Comparison of ENCODE assay signal across 16 cellular contexts in the genomic region with DNA sequence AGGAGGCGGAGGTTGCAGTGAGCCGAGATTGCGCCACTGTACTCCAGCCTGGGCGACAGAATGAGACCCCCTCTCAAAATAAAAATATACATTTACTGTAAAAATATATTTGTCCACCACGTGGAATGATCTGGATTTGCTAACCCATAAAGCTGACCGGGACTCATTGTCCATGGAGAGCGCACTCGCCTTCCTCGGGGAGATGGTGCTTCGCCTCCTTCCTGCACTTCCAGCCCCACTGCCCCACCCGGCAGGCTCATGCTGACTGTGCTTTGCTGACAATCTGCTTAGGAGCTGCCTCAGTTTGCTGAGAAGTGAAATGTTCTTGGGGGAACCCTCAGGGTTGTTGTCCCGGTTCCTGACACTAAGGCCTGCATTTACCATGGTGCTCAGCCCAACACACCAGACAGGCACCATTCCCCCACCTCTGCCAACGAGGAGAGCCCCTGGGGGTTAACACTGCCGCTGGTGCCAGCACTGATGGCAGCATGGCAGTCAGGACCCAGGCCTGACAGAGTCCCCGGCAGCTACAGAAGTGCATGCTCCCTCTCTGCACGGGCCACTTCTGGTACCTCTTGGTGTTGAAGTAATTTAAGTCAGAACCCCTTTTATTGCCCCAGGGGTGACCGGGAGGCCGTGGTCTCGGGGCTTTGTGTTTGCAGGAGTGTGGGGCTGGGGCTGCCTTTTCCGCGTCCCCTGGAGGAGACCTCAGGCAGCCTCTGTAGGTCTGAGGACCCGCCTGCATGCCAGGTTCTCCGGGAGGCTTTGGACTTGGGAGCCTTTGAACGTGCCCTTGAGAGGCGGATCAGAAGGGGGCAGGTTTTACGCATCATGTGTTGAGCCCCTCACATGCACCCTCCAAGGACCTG. TPM values are rescaled to one million over a fixed set of nuclear protein-coding genes. Genes with fewer than 3 reads are reported as not detected.
DNase-seq lines count a peak whose midpoint lies in the region; ATAC-seq and TF ChIP-seq lines count a peak whose summit lies in the region.
"Had no signal": no experiment of that assay in that cellular context is flagged by ENCODE, and none has a peak within 500 bp of the region (broad histone marks: within the 10 kb centered on the region; RNA-seq: fewer than 3 reads in every experiment).

No MANE protein-coding gene starts in this region.

- H3K4me1 ChIP-seq in heart left ventricle: peaks cover 2 to 49% (median 25%) of the 10 kb centered on the region in 12 donors
- H3K4me1 ChIP-seq in right atrium auricular region: peaks cover 0 to 42% of the 10 kb centered on the region in 2 donors
- H3K4me1 ChIP-seq in naive thymus-derived CD4-positive, alpha-beta T cell (ENCODE audit: control insufficient read depth in 2 of 2, insufficient read depth in 2 of 2, low read length in 2 of 2): peaks cover 13 to 28% of the 10 kb centered on the region in 2 donors

- WGBS in heart left ventricle, 4 donors: 89 to 92% (median 90%) methylated on average over 17 to 26 of the region's 26 CpGs

- ATAC-seq in heart left ventricle (no peak), GM21360 (IDR thresholded peaks at IDR 0.05; ENCODE audit: unreplicated experiment) (no peak), GM18907 (IDR thresholded peaks at IDR 0.05; ENCODE audit: unreplicated experiment) (no peak)
- ATAC-seq in naive thymus-derived CD4-positive, alpha-beta T cell: no peak
- ATAC-seq: pancreas had no signal

- POLR2A ChIA-PET in naive thymus-derived CD4-positive, alpha-beta T cell (lab: Charles Lee): interaction anchor here (0.6 to 1.3 kb wide), 3 partner anchors 11 to 370 kb away, joined by 3 to 5 read pairs (median 4); no protein-coding TSS in a partner anchor

- H3K4me3 Mint-ChIP-seq in activated T-helper 1 cell treated with anti-CD3 and anti-CD28 coated beads, Interleukin-12 subunit alpha, Interleukin-12 subunit beta, Interleukin-2, Interleukin-4 antibody, amounts not matched to agents 30 ng/mL and 10 ng/mL and 1 ng/mL, durations not matched to agents 14 hours and 24 hours and 36 hours: peak overlapping the region; percentile 75
- H3K4me3 Mint-ChIP-seq in naive thymus-derived CD4-positive, alpha-beta T cell: peak overlapping the region in 9 of 10 donors; percentile 31 to 77 (median 73)

- no peak for TF ChIP-seq POLR2A in heart left ventricle (IDR thresholded peaks at IDR 0.05)

- H3K9me3 ChIP-seq in heart left ventricle (no peaks in the 10 kb centered on the region), right atrium auricular region (no peaks in the 10 kb centered on the region)
- H3K9me3 ChIP-seq in naive thymus-derived CD4-positive, alpha-beta T cell (ENCODE audit: control insufficient read depth in 2 of 3, low read length in 3 of 3): no peaks in the 10 kb centered on the region
- H3K9me3 ChIP-seq: pancreas, thyroid gland had no signal

- DNase-seq in heart left ventricle (peak; percentile 7 to 48 (median 24)), right atrium auricular region (ENCODE audit: low spot score) (no peak), ureter (ENCODE audit: low spot score) (peak; percentile 44), SW480 (ENCODE audit: low spot score) (no peak)
- DNase-seq in activated T-helper 1 cell treated with anti-CD3 and anti-CD28 coated beads, Interleukin-12 subunit alpha, Interleukin-12 subunit beta, Interleukin-2, Interleukin-4 antibody, amounts not matched to agents 30 ng/mL and 10 ng/mL and 1 ng/mL, durations not matched to agents 14 hours and 24 hours and 36 hours (ENCODE audit: low spot score): no peak
- no peak for DNase-seq in naive thymus-derived CD4-positive, alpha-beta T cell
- DNase-seq: effector CD4-positive, alpha-beta T cell; mammary epithelial cell; SHP77 treated with DMSO at 0.1 percent for 48 hours; stimulated activated CD4-positive, alpha-beta T cell treated with anti-CD3 and anti-CD28 coated beads, Interleukin-12 subunit alpha, Interleukin-12 subunit beta, amount 100 ng/mL, for 4 hours; thyroid gland had no signal

- CTCF ChIA-PET in naive thymus-derived CD4-positive, alpha-beta T cell (lab: Charles Lee): no interaction called here

- no peaks in the 10 kb centered on the region for H3K4me1 Mint-ChIP-seq in activated T-helper 1 cell treated with anti-CD3 and anti-CD28 coated beads, Interleukin-12 subunit alpha, Interleukin-12 subunit beta, Interleukin-2, Interleukin-4 antibody, amounts not matched to agents 30 ng/mL and 10 ng/mL and 1 ng/mL, durations not matched to agents 14 hours and 24 hours and 36 hours (ENCODE audit: low read depth)
- H3K4me1 Mint-ChIP-seq in naive thymus-derived CD4-positive, alpha-beta T cell: peaks cover 5 to 45% (median 21%) of the 10 kb centered on the region in 7 donors

- no peak overlapping the region for H3K27ac ChIP-seq in heart left ventricle
- H3K27ac ChIP-seq in right atrium auricular region: no peak overlapping the region
- H3K27ac ChIP-seq in naive thymus-derived CD4-positive, alpha-beta T cell (ENCODE audit: low read depth, low read length): no peak overlapping the region
- H3K27ac ChIP-seq: pancreas, thyroid gland had no signal

- no peaks in the 10 kb centered on the region for H3K9me3 Mint-ChIP-seq in activated T-helper 1 cell treated with anti-CD3 and anti-CD28 coated beads, Interleukin-12 subunit alpha, Interleukin-12 subunit beta, Interleukin-2, Interleukin-4 antibody, amounts not matched to agents 30 ng/mL and 10 ng/mL and 1 ng/mL, durations not matched to agents 14 hours and 24 hours and 36 hours
- H3K9me3 Mint-ChIP-seq in naive thymus-derived CD4-positive, alpha-beta T cell: no peaks in the 10 kb centered on the region

- no peak for TF ChIP-seq CTCF in heart left ventricle (IDR thresholded peaks at IDR 0.05)
- TF ChIP-seq CTCF in right atrium auricular region (IDR thresholded peaks at IDR 0.05): no peak

- intact Hi-C loops in heart left ventricle (cut with DNase I): loop anchor here in 1 of 10 donors (5.0 kb wide), 2 partner anchors 157 to 473 kb away; a partner anchor contains a TSS
- intact Hi-C loops in activated T-helper 1 cell treated with anti-CD3 and anti-CD28 coated beads, Interleukin-12 subunit alpha, Interleukin-12 subunit beta, Interleukin-2, Interleukin-4 antibody, amounts not matched to agents 30 ng/mL and 10 ng/mL and 1 ng/mL, durations not matched to agents 14 hours and 24 hours and 36 hours (cut with micrococcal nuclease): loop anchor here (5.0 to 10.0 kb wide), 2 partner anchors 142 to 750 kb away; a partner anchor contains a TSS
- intact Hi-C loops in naive thymus-derived CD4-positive, alpha-beta T cell (cut with micrococcal nuclease): loop anchor here (10.0 kb wide), 4 partner anchors 360 to 1200 kb away; a partner anchor contains a TSS

- H3K4me3 ChIP-seq in heart left ventricle (no peak overlapping the region), right atrium auricular region (no peak overlapping the region)
- H3K4me3 ChIP-seq in naive thymus-derived CD4-positive, alpha-beta T cell (ENCODE audit: low read length): no peak overlapping the region
- H3K4me3 ChIP-seq: pancreas, thyroid gland had no signal

- H3K27me3 Mint-ChIP-seq in activated T-helper 1 cell treated with anti-CD3 and anti-CD28 coated beads, Interleukin-12 subunit alpha, Interleukin-12 subunit beta, Interleukin-2, Interleukin-4 antibody, amounts not matched to agents 30 ng/mL and 10 ng/mL and 1 ng/mL, durations not matched to agents 14 hours and 24 hours and 36 hours (ENCODE audit: insufficient read depth): no peaks in the 10 kb centered on the region
- H3K27me3 Mint-ChIP-seq in naive thymus-derived CD4-positive, alpha-beta T cell: peaks cover 0 to 2% (median 0%) of the 10 kb centered on the region in 5 donors

- H3K27ac Mint-ChIP-seq in activated T-helper 1 cell treated with anti-CD3 and anti-CD28 coated beads, Interleukin-12 subunit alpha, Interleukin-12 subunit beta, Interleukin-2, Interleukin-4 antibody, amounts not matched to agents 30 ng/mL and 10 ng/mL and 1 ng/mL, durations not matched to agents 14 hours and 24 hours and 36 hours: no peak overlapping the region
- peak overlapping the region in 5 of 9 donors; percentile 18 to 68 (median 55) for H3K27ac Mint-ChIP-seq in naive thymus-derived CD4-positive, alpha-beta T cell

- H3K27me3 ChIP-seq in heart left ventricle (no peaks in the 10 kb centered on the region), right atrium auricular region (no peaks in the 10 kb centered on the region)
- no peaks in the 10 kb centered on the region for H3K27me3 ChIP-seq in naive thymus-derived CD4-positive, alpha-beta T cell (ENCODE audit: control insufficient read depth in 2 of 2, insufficient read depth in 2 of 2, low read length in 2 of 2)
- H3K27me3 ChIP-seq: pancreas, thyroid gland had no signal

- peaks cover 0 to 52% (median 36%) of the 10 kb centered on the region in 9 donors for H3K36me3 ChIP-seq in heart left ventricle
- peaks cover 23% of the 10 kb centered on the region for H3K36me3 ChIP-seq in right atrium auricular region
- peaks cover 0 to 53% (median 4%) of the 10 kb centered on the region in 3 experiments for H3K36me3 ChIP-seq in naive thymus-derived CD4-positive, alpha-beta T cell (ENCODE audit: control insufficient read depth in 2 of 3, insufficient read depth in 3 of 3, low read length in 3 of 3)
- H3K36me3 ChIP-seq: pancreas had no signal

- H3K36me3 Mint-ChIP-seq in activated T-helper 1 cell treated with anti-CD3 and anti-CD28 coated beads, Interleukin-12 subunit alpha, Interleukin-12 subunit beta, Interleukin-2, Interleukin-4 antibody, amounts not matched to agents 30 ng/mL and 10 ng/mL and 1 ng/mL, durations not matched to agents 14 hours and 24 hours and 36 hours (ENCODE audit: low read depth): peaks cover 4% of the 10 kb centered on the region
- peaks cover 0 to 5% (median 4%) of the 10 kb centered on the region in 5 donors for H3K36me3 Mint-ChIP-seq in naive thymus-derived CD4-positive, alpha-beta T cell

RNA-seq across cellular contexts. Expression of a gene that starts 2.5 kb away (rescaled TPM):
- total RNA-seq in heart left ventricle (10 to 100 TPM; 26.7 to 81.9 (median 30.1) TPM), right atrium auricular region (10 to 100 TPM; 70.3 to 77.9 TPM), ureter (48.9 TPM)
- 10 to 100 TPM; 41.2 to 63.1 TPM for polyA plus RNA-seq in heart left ventricle
- total RNA-seq in activated T-helper 1 cell treated with anti-CD3 and anti-CD28 coated beads, Interleukin-12 subunit alpha, Interleukin-12 subunit beta, Interleukin-2, Interleukin-4 antibody, amounts not matched to agents 30 ng/mL and 10 ng/mL and 1 ng/mL, durations not matched to agents 14 hours and 24 hours and 36 hours: 81.6 and 82.8 TPM in 2 replicates
- total RNA-seq in naive thymus-derived CD4-positive, alpha-beta T cell: 10 to 100 TPM; 39.3 to 60.2 (median 48.6) TPM
- 10 to 100 TPM; 96.7 to 98.9 TPM for polyA plus RNA-seq in naive thymus-derived CD4-positive, alpha-beta T cell

RNA-seq across cellular contexts. Expression of a gene that starts 2.8 kb away (rescaled TPM):
- total RNA-seq in heart left ventricle (100 to 1,000 TPM in 1 of 9 donors, 10 to 100 TPM in 8; 25.8 to 100 (median 31.8) TPM), right atrium auricular region (10 to 100 TPM; 41.9 to 49.0 TPM), ureter (39.2 TPM)
- 10 to 100 TPM; 44.5 to 52.0 TPM for polyA plus RNA-seq in heart left ventricle
- total RNA-seq in activated T-helper 1 cell treated with anti-CD3 and anti-CD28 coated beads, Interleukin-12 subunit alpha, Interleukin-12 subunit beta, Interleukin-2, Interleukin-4 antibody, amounts not matched to agents 30 ng/mL and 10 ng/mL and 1 ng/mL, durations not matched to agents 14 hours and 24 hours and 36 hours: 30.3 and 30.8 TPM in 2 replicates
- total RNA-seq in naive thymus-derived CD4-positive, alpha-beta T cell: 100 to 1,000 TPM in 2 of 5 experiments, 10 to 100 TPM in 3; 38.2 to 127 (median 72.3) TPM
- 10 to 100 TPM; 38.7 to 58.9 TPM for polyA plus RNA-seq in naive thymus-derived CD4-positive, alpha-beta T cell

RNA-seq across cellular contexts. Expression of a gene that starts 8.3 kb away (rescaled TPM):
- total RNA-seq in heart left ventricle (under 1 TPM in 2 of 9 donors, not detected in 7; 0.12 to 0.38 TPM), right atrium auricular region (not detected), ureter (not detected)
- under 1 TPM in 1 of 2 donors, not detected in 1; 0.23 TPM for polyA plus RNA-seq in heart left ventricle
- not detected in 2 replicates for total RNA-seq in activated T-helper 1 cell treated with anti-CD3 and anti-CD28 coated beads, Interleukin-12 subunit alpha, Interleukin-12 subunit beta, Interleukin-2, Interleukin-4 antibody, amounts not matched to agents 30 ng/mL and 10 ng/mL and 1 ng/mL, durations not matched to agents 14 hours and 24 hours and 36 hours
- 1 to 10 TPM in 3 of 5 experiments, under 1 TPM in 2; 0.19 to 1.5 (median 1.1) TPM for total RNA-seq in naive thymus-derived CD4-positive, alpha-beta T cell
- polyA plus RNA-seq in naive thymus-derived CD4-positive, alpha-beta T cell: under 1 TPM in 1 of 2 donors, not detected in 1; 0.40 TPM
- total RNA-seq: aorta, fibroblast of villous mesenchyme, mammary epithelial cell had no signal
- polyA plus RNA-seq: mammary epithelial cell had no signal

RNA-seq across cellular contexts. Expression of a gene that starts 12.3 kb away (rescaled TPM):
- 100 to 1,000 TPM in 2 of 9 donors, 10 to 100 TPM in 7; 58.0 to 123 (median 79.3) TPM for total RNA-seq in heart left ventricle
- 100 to 1,000 TPM; 117 to 118 TPM for polyA plus RNA-seq in heart left ventricle
- total RNA-seq in right atrium auricular region: 10 to 100 TPM; 58.8 to 77.9 TPM
- total RNA-seq in activated T-helper 1 cell treated with anti-CD3 and anti-CD28 coated beads, Interleukin-12 subunit alpha, Interleukin-12 subunit beta, Interleukin-2, Interleukin-4 antibody, amounts not matched to agents 30 ng/mL and 10 ng/mL and 1 ng/mL, durations not matched to agents 14 hours and 24 hours and 36 hours: 209 and 215 TPM in 2 replicates
- 100 to 1,000 TPM in 1 of 5 experiments, 10 to 100 TPM in 4; 41.6 to 115 (median 49.5) TPM for total RNA-seq in naive thymus-derived CD4-positive, alpha-beta T cell
- polyA plus RNA-seq in naive thymus-derived CD4-positive, alpha-beta T cell: 100 to 1,000 TPM; 124 to 162 TPM
- 78.6 TPM for total RNA-seq in ureter

RNA-seq across cellular contexts. Expression of a gene that starts 12.6 kb away (rescaled TPM):
- total RNA-seq in heart left ventricle (10 to 100 TPM in 2 of 9 donors, 1 to 10 TPM in 7; 3.4 to 12.9 (median 6.0) TPM), right atrium auricular region (1 to 10 TPM; 3.5 to 5.0 TPM), ureter (49.7 TPM)
- 1 to 10 TPM; 3.6 to 7.8 TPM for polyA plus RNA-seq in heart left ventricle
- total RNA-seq in activated T-helper 1 cell treated with anti-CD3 and anti-CD28 coated beads, Interleukin-12 subunit alpha, Interleukin-12 subunit beta, Interleukin-2, Interleukin-4 antibody, amounts not matched to agents 30 ng/mL and 10 ng/mL and 1 ng/mL, durations not matched to agents 14 hours and 24 hours and 36 hours: 31.0 and 32.7 TPM in 2 replicates
- 10 to 100 TPM; 32.2 to 47.5 (median 36.8) TPM for total RNA-seq in naive thymus-derived CD4-positive, alpha-beta T cell
- 1 to 10 TPM in 1 of 2 donors, under 1 TPM in 1; 0.59 to 3.8 TPM for polyA plus RNA-seq in naive thymus-derived CD4-positive, alpha-beta T cell

Comparison
In these comparisons a context has a peak if more than half of its experiments do, and no peak if none do; other contexts are left out.
1. DNase-seq: peak in heart left ventricle (5 of 5) and ureter (single experiment); none in right atrium auricular region (single experiment), activated T-helper 1 cell treated with anti-CD3 and anti-CD28 coated beads, Interleukin-12 subunit alpha, Interleukin-12 subunit beta, Interleukin-2, Interleukin-4 antibody, amounts not matched to agents 30 ng/mL and 10 ng/mL and 1 ng/mL, durations not matched to agents 14 hours and 24 hours and 36 hours (single experiment), naive thymus-derived CD4-positive, alpha-beta T cell (0 of 9) and SW480 (single experiment).